In genomic region chr12:65019696-65020095, GRCh38 we compare ENCODE assay signal across 20 cellular contexts.
"Had no signal": no experiment of that assay in that cellular context is flagged by ENCODE, and none has a peak within 500 bp of the region (broad histone marks: within the 10 kb centered on the region; RNA-seq: fewer than 3 reads in every experiment).

No MANE protein-coding gene starts in this region.

- H3K36me3 Mint-ChIP-seq: naive B cell; stimulated activated naive B cell treated with anti-CD40 and anti-IgM and Interleukin-4, amounts not matched to agents 10 μg/mL and 1 μg/mL and 100 μg/mL, for 72 hours had no signal

- DNase-seq: cortex of kidney; dorsolateral prefrontal cortex; effector memory CD4-positive, alpha-beta T cell; glutamatergic neuron; islet precursor cell; mammary epithelial cell; naive B cell; nephron progenitor cell; right lobe of liver; spleen; stimulated activated CD4-positive, alpha-beta T cell treated with anti-CD3 and anti-CD28 coated beads, Interleukin-15, amount 100 ng/mL, for 24 hours; stimulated activated CD4-positive, alpha-beta T cell treated with anti-CD3 and anti-CD28 coated beads, Interleukin-1b, Interleukin-23, amount 100 ng/mL, for 48 hours; stimulated activated CD4-positive, alpha-beta T cell treated with anti-CD3 and anti-CD28 coated beads, Interleukin-4, amount 100 ng/mL, for 24 hours; stimulated activated naive B cell treated with anti-CD40 and anti-IgM and Interleukin-4, amounts not matched to agents 10 μg/mL and 1 μg/mL and 100 μg/mL, for 72 hours; stimulated activated naive CD8-positive, alpha-beta T cell treated with anti-CD3 and anti-CD28 coated beads, Interleukin-15, amount 100 ng/mL, for 72 hours; testis; upper lobe of right lung had no signal

- H3K27ac Mint-ChIP-seq: naive B cell; nephron progenitor cell; stimulated activated naive B cell treated with anti-CD40 and anti-IgM and Interleukin-4, amounts not matched to agents 10 μg/mL and 1 μg/mL and 100 μg/mL, for 72 hours; stimulated activated naive CD8-positive, alpha-beta T cell treated with anti-CD3 and anti-CD28 coated beads, Interleukin-15, amount 100 ng/mL, for 72 hours had no signal

- H3K9me3 Mint-ChIP-seq: nephron progenitor cell; stimulated activated naive CD8-positive, alpha-beta T cell treated with anti-CD3 and anti-CD28 coated beads, Interleukin-15, amount 100 ng/mL, for 72 hours had no signal

- H3K4me3 Mint-ChIP-seq: naive B cell; nephron progenitor cell; stimulated activated naive B cell treated with anti-CD40 and anti-IgM and Interleukin-4, amounts not matched to agents 10 μg/mL and 1 μg/mL and 100 μg/mL, for 72 hours; stimulated activated naive CD8-positive, alpha-beta T cell treated with anti-CD3 and anti-CD28 coated beads, Interleukin-15, amount 100 ng/mL, for 72 hours had no signal

- ATAC-seq: esophagus mucosa; gastroesophageal sphincter; left lobe of liver; right lobe of liver; stimulated activated naive B cell treated with anti-CD40 and anti-IgM and Interleukin-4, amounts not matched to agents 10 μg/mL and 1 μg/mL and 100 μg/mL, for 72 hours; stimulated activated naive CD8-positive, alpha-beta T cell treated with anti-CD3 and anti-CD28 coated beads, Interleukin-15, amount 100 ng/mL, for 72 hours; upper lobe of right lung had no signal

- H3K4me1 Mint-ChIP-seq: naive B cell; stimulated activated naive B cell treated with anti-CD40 and anti-IgM and Interleukin-4, amounts not matched to agents 10 μg/mL and 1 μg/mL and 100 μg/mL, for 72 hours; stimulated activated naive CD8-positive, alpha-beta T cell treated with anti-CD3 and anti-CD28 coated beads, Interleukin-15, amount 100 ng/mL, for 72 hours had no signal
